Comparison of ENCODE assay signal across 8 cellular contexts in genomic region chr9:130172161-130172857, GRCh38. TPM values are rescaled to one million over a fixed set of nuclear protein-coding genes. Genes with fewer than 3 reads are reported as not detected.
DNase-seq lines count a peak whose midpoint lies in the region; ATAC-seq and TF ChIP-seq lines count a peak whose summit lies in the region.

Gene NCS1, plus strand, starts transcription at chr9:130172404. Its CDS starts 260 bp downstream, at chr9:130172664.

- H3K9ac ChIP-seq in mesenchymal stem cell (ENCODE audit: low read length), result peak within 1 kb of the TSS; percentile 86

- no peaks in the 10 kb centered on the region for H3K27me3 ChIP-seq in mesenchymal stem cell (ENCODE audit: control insufficient read depth in 1 of 2, insufficient read depth in 1 of 2, low read length in 2 of 2)

- H3K4me2 ChIP-seq in mesenchymal stem cell (ENCODE audit: low read length, poor library complexity, severe bottlenecking), result peak within 1 kb of the TSS; percentile 82

- TF ChIP-seq CTCF in GM10248 (IDR thresholded peaks at IDR 0.05; ENCODE audit: control extremely low read depth, extremely low read depth, low read depth, missing control alignments), result no peak

- WGBS in mesenchymal stem cell, result 2% methylated on average over 21 of the region's 101 CpGs

- peak within 1 kb of the TSS; percentile 70 for H4K91ac ChIP-seq in mesenchymal stem cell (ENCODE audit: low read length)

- H2BK12ac ChIP-seq in mesenchymal stem cell (ENCODE audit: low read length in 2 of 2), result peak within 1 kb of the TSS in 1 of 2 experiments; percentile 97

- H2AFZ ChIP-seq in mesenchymal stem cell (ENCODE audit: low read depth, low read length), result peak within 1 kb of the TSS; percentile 46

- DNase-seq in GM10248 (ENCODE audit: extremely low spot score), result peak; percentile 67
- DNase-seq in NCI-H446 treated with DMSO at 0.1 percent for 48 hours (lab: John Stamatoyannopoulos, UW), result peak; percentile 2
- peak; percentile 76 for DNase-seq in activated CD8-positive, alpha-beta memory T cell treated with anti-CD3 and anti-CD28 coated beads, Interleukin-2, amount 50 U/mL, for 48 hours
- peak; percentile 95 for DNase-seq in epidermal melanocyte (ENCODE audit: insufficient read length, low spot score)
- DNase-seq in mesenchymal stem cell, result peak; percentile 74
- peak; percentile 60 for DNase-seq in stimulated activated CD8-positive, alpha-beta memory T cell treated with anti-CD3 and anti-CD28 coated beads, Interleukin-12 subunit alpha, Interleukin-12 subunit beta, amount 100 ng/mL, for 4 hours (ENCODE audit: low read depth)
- no peak for DNase-seq in NCI-H128 (lab: John Stamatoyannopoulos, UW; ENCODE audit: unreplicated experiment)

- H3K4me1 ChIP-seq in mesenchymal stem cell (ENCODE audit: control insufficient read depth, insufficient read depth, low read depth, low read length), result peaks cover 31% of the 10 kb centered on the region

- CTCF ChIA-PET in GM10248 (lab: Yijun Ruan, JAX), result no interaction called here

- no peak within 1 kb of the TSS for H2BK5ac ChIP-seq in mesenchymal stem cell (ENCODE audit: low read depth, low read length, poor library complexity, severe bottlenecking)

- H3K4ac ChIP-seq in mesenchymal stem cell (ENCODE audit: low read depth in 1 of 2, low read length in 2 of 2), result peak within 1 kb of the TSS; percentile 35 to 76

- peak within 1 kb of the TSS; percentile 88 for H2BK15ac ChIP-seq in mesenchymal stem cell (ENCODE audit: low read depth, poor library complexity, severe bottlenecking)

- no peak within 1 kb of the TSS for H2AK5ac ChIP-seq in mesenchymal stem cell (ENCODE audit: low read length, severe bottlenecking)

- ATAC-seq in HG03097 (IDR thresholded peaks at IDR 0.05; ENCODE audit: low FRiP score, unreplicated experiment), result no peak

- H3K18ac ChIP-seq in mesenchymal stem cell (ENCODE audit: low read depth in 1 of 2, low read length in 2 of 2), result peak within 1 kb of the TSS; percentile 52 to 95

- H4K8ac ChIP-seq in mesenchymal stem cell (ENCODE audit: low read length), result peak within 1 kb of the TSS; percentile 78

- H3K27ac ChIP-seq in mesenchymal stem cell (ENCODE audit: low read length, poor library complexity, severe bottlenecking), result peak within 1 kb of the TSS; percentile 11

- POLR2A ChIA-PET in GM10248 (lab: Yijun Ruan, JAX), result no interaction called here

- H2BK120ac ChIP-seq in mesenchymal stem cell (ENCODE audit: low read depth, low read length), result peak within 1 kb of the TSS; percentile 55

- H3K4me3 ChIP-seq in mesenchymal stem cell (ENCODE audit: insufficient read depth in 1 of 2, low read depth in 1 of 2, low read length in 2 of 2), result peak within 1 kb of the TSS; percentile 83 to 93

- peaks cover 5 to 28% of the 10 kb centered on the region in 2 experiments for H3K36me3 ChIP-seq in mesenchymal stem cell (ENCODE audit: control insufficient read depth in 1 of 2, insufficient read depth in 2 of 2, low read depth in 1 of 2, low read length in 2 of 2)

- peak within 1 kb of the TSS in 1 of 2 experiments; percentile 97 for H3K23ac ChIP-seq in mesenchymal stem cell (ENCODE audit: low read length in 2 of 2)

- H3K14ac ChIP-seq in mesenchymal stem cell (ENCODE audit: low read length in 2 of 2), result peak within 1 kb of the TSS in 1 of 2 experiments; percentile 37

- no peaks in the 10 kb centered on the region for H3K9me3 ChIP-seq in mesenchymal stem cell (ENCODE audit: control insufficient read depth, low read length)

- peaks cover 3% of the 10 kb centered on the region for H3K79me1 ChIP-seq in mesenchymal stem cell (replicated peaks; ENCODE audit: low read length, poor library complexity, severe bottlenecking)

RNA-seq across cellular contexts. Expression of gene NCS1, which starts in this region (rescaled TPM):
- 38.8 TPM for polyA plus RNA-seq in mesenchymal stem cell (2013, experiment 1 of 2)
- polyA plus RNA-seq in mesenchymal stem cell (2013, experiment 2 of 2), result 37.7 TPM
